34 cellular contexts compared by ENCODE assay signal in the genomic region with DNA sequence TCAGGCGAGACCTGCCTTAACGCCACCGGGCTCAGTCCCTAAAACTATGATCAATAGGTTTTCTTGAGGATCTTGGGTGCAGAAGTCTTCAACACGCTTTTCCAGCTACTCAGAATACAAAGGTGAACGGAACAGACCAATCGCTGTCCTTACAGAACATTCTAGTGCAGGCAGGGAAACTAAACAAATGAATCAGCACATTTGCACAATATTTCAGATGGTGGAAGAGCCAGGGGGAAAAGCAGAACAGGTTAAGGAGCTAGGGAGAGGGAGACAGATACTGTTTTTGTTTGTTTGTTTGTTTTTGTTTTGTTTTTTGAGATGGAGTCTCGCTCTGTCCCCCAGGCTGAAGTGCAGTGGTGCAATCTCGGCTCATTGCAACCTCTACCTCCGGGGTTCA.
"Had no signal": no experiment of that assay in that cellular context is flagged by ENCODE, and none has a peak within 500 bp of the region (broad histone marks: within the 10 kb centered on the region; RNA-seq: fewer than 3 reads in every experiment).

No MANE protein-coding gene starts in this region.

- H3K4me3 ChIP-seq: MG63 had no signal

- H3K36me3 ChIP-seq: MG63 had no signal

- DNase-seq: Karpas-422, Kasumi-1, MG63, MM.1S, MV-4-11, NCI-H1048, NCI-H1092, NCI-H1092 treated with DMSO at 0.1 percent for 48 hours, NCI-H1105, NCI-H1105 treated with DMSO at 0.1 percent for 48 hours, NCI-H1417, NCI-H1417 treated with DMSO at 0.1 percent for 48 hours, NCI-H1436, NCI-H1436 treated with DMSO at 0.1 percent for 48 hours, NCI-H146, NCI-H1694, NCI-H1694 treated with DMSO at 0.1 percent for 48 hours, NCI-H187, NCI-H187 treated with DMSO at 0.1 percent for 48 hours, NCI-H1930, NCI-H2029, NCI-H2029 treated with DMSO at 0.1 percent for 48 hours, NCI-H2081, NCI-H2081 treated with DMSO at 0.1 percent for 48 hours, NCI-H2107, NCI-H2171, NCI-H2171 treated with DMSO at 0.1 percent for 48 hours, NCI-H2227 treated with DMSO at 0.1 percent for 48 hours, NCI-H226, NCI-H345, NCI-H446, NCI-H446 treated with DMSO at 0.1 percent for 48 hours, NCI-H510A, NCI-H510A treated with DMSO at 0.1 percent for 48 hours had no signal

- H3K27me3 ChIP-seq: MG63 had no signal
